ENCODE assay signal across 14 cellular contexts in genomic region chr7:2512713-2513112, GRCh38. TPM values are rescaled to one million over a fixed set of nuclear protein-coding genes. Genes with fewer than 3 reads are reported as not detected.
A peak's percentile ranks its signal among the peaks of the same experiment; 100 is the strongest.
DNase-seq lines count a peak whose midpoint lies in the region; ATAC-seq and TF ChIP-seq lines count a peak whose summit lies in the region.
"Had no signal": no experiment of that assay in that cellular context is flagged by ENCODE, and none has a peak within 500 bp of the region (broad histone marks: within the 10 kb centered on the region; RNA-seq: fewer than 3 reads in every experiment).

No MANE protein-coding gene starts in this region.

- H3K4me1 ChIP-seq in OCI-LY7 (ENCODE audit: insufficient read depth, low read length, poor library complexity, severe bottlenecking) (peaks cover 50% of the 10 kb centered on the region), endodermal cell (ENCODE audit: control insufficient read depth, insufficient read depth, low read length) (peaks cover 15% of the 10 kb centered on the region), MM.1S (ENCODE audit: low read length) (peaks cover 24% of the 10 kb centered on the region)

- H3K4me3 Mint-ChIP-seq in activated T-cell treated with anti-CD3 and anti-CD28 coated beads, Interleukin-2, amount 50 U/mL, for 24 hours, result no peak overlapping the region
- H3K4me3 Mint-ChIP-seq in endodermal cell, result no peak overlapping the region
- H3K4me3 Mint-ChIP-seq in stimulated activated memory B cell treated with anti-CD40 and anti-IgM and Interleukin-4, amounts not matched to agents 10 μg/mL and 1 μg/mL and 100 μg/mL, for 72 hours, result peak overlapping the region; percentile 41

- peak overlapping the region; percentile 89 for H3K27ac Mint-ChIP-seq in activated T-cell treated with anti-CD3 and anti-CD28 coated beads, Interleukin-2, amount 50 U/mL, for 24 hours
- H3K27ac Mint-ChIP-seq in endodermal cell, result peak overlapping the region; percentile 26
- H3K27ac Mint-ChIP-seq in stimulated activated memory B cell treated with anti-CD40 and anti-IgM and Interleukin-4, amounts not matched to agents 10 μg/mL and 1 μg/mL and 100 μg/mL, for 72 hours, result peak overlapping the region; percentile 99

- H3K36me3 ChIP-seq in OCI-LY7 (ENCODE audit: insufficient read depth, low read length) (no peaks in the 10 kb centered on the region), endodermal cell (ENCODE audit: control insufficient read depth, insufficient read depth, low read length) (no peaks in the 10 kb centered on the region), MM.1S (replicated peaks; ENCODE audit: insufficient read depth, low read length) (no peaks in the 10 kb centered on the region)

- no peaks in the 10 kb centered on the region for H4K20me1 ChIP-seq in OCI-LY7 (ENCODE audit: insufficient read depth, low read length)
- H4K20me1 ChIP-seq in MM.1S (ENCODE audit: insufficient read depth, low read length), result no peaks in the 10 kb centered on the region

- intact Hi-C loops in OCI-LY7 (cut with micrococcal nuclease; ENCODE audit: unreplicated experiment), result no loop called here

- H3K9me3 ChIP-seq in OCI-LY7 (ENCODE audit: low read length), result no peaks in the 10 kb centered on the region
- no peaks in the 10 kb centered on the region for H3K9me3 ChIP-seq in endodermal cell (ENCODE audit: control insufficient read depth, low read length)
- no peaks in the 10 kb centered on the region for H3K9me3 ChIP-seq in MM.1S (replicated peaks; ENCODE audit: insufficient read depth, low read length)

- H2AFZ ChIP-seq in OCI-LY7 (ENCODE audit: low read length), result peak overlapping the region; percentile 85; the same call in 1 of the 2 replicates
- H2AFZ ChIP-seq in MM.1S (ENCODE audit: low read length), result no peak overlapping the region

- TF ChIP-seq CTCF in OCI-LY7 (conservative IDR thresholded peaks at IDR 0.05; ENCODE audit: low read length) (no peak), endodermal cell (conservative IDR thresholded peaks at IDR 0.05) (no peak), MM.1S (IDR thresholded peaks at IDR 0.05; ENCODE audit: low read length) (no peak)

- H3K4me3 ChIP-seq in OCI-LY7 (ENCODE audit: low read depth, low read length, poor library complexity, severe bottlenecking) (no peak overlapping the region), endodermal cell (ENCODE audit: low read length) (no peak overlapping the region), MM.1S (ENCODE audit: low read length) (no peak overlapping the region)
- H3K4me3 ChIP-seq: dorsolateral prefrontal cortex had no signal

- 90 to 94% methylated on average over 3 of the region's 3 CpGs for WGBS in endodermal cell (ENCODE audit: insufficient coverage in 1 of 2, insufficient read length in 1 of 2), 2 experiments

- H3K27me3 ChIP-seq in endodermal cell (ENCODE audit: control insufficient read depth, insufficient read depth, low read length, poor library complexity, severe bottlenecking) (peaks cover 3% of the 10 kb centered on the region), MM.1S (replicated peaks; ENCODE audit: insufficient read depth, low read length) (peaks cover 30% of the 10 kb centered on the region)
- H3K27me3 ChIP-seq: dorsolateral prefrontal cortex had no signal

- ATAC-seq in stimulated activated memory B cell treated with anti-CD40 and anti-IgM and Interleukin-4, amounts not matched to agents 10 μg/mL and 1 μg/mL and 100 μg/mL, for 72 hours, result no peak
- no peak for ATAC-seq in GM19452 (IDR thresholded peaks at IDR 0.05; ENCODE audit: unreplicated experiment)

- POLR2A ChIA-PET in OCI-LY7 (lab: Charles Lee), result no interaction called here

- H3K27ac ChIP-seq in OCI-LY7 (ENCODE audit: low read depth, low read length, poor library complexity, severe bottlenecking) (no peak overlapping the region), endodermal cell (ENCODE audit: low read depth, low read length) (no peak overlapping the region), MM.1S (ENCODE audit: low read length) (no peak overlapping the region)

- no peaks in the 10 kb centered on the region for H3K79me2 ChIP-seq in OCI-LY7 (ENCODE audit: insufficient read depth, low read depth, low read length)
- H3K79me2 ChIP-seq in MM.1S (ENCODE audit: low read length), result no peaks in the 10 kb centered on the region

- CTCF ChIA-PET in OCI-LY7 (lab: Charles Lee; ENCODE audit: unreplicated experiment), result interaction anchor here (0.6 kb wide), 1 partner anchor 13 kb away, joined by 5 read pairs; no protein-coding TSS in a partner anchor

- H3K9me2 ChIP-seq in OCI-LY7 (ENCODE audit: insufficient read depth, low read length) (no peaks in the 10 kb centered on the region), MM.1S (replicated peaks; ENCODE audit: insufficient read depth, low read length) (no peaks in the 10 kb centered on the region)

- H3F3A ChIP-seq in MM.1S (ENCODE audit: insufficient read depth, low read length), result peaks cover 5% of the 10 kb centered on the region; the same call in 1 of the 2 replicates

- peaks cover 62% of the 10 kb centered on the region for H3K4me1 Mint-ChIP-seq in activated T-cell treated with anti-CD3 and anti-CD28 coated beads, Interleukin-2, amount 50 U/mL, for 24 hours (ENCODE audit: low read depth)
- peaks cover 41% of the 10 kb centered on the region for H3K4me1 Mint-ChIP-seq in endodermal cell
- H3K4me1 Mint-ChIP-seq in stimulated activated memory B cell treated with anti-CD40 and anti-IgM and Interleukin-4, amounts not matched to agents 10 μg/mL and 1 μg/mL and 100 μg/mL, for 72 hours, result peaks cover 65% of the 10 kb centered on the region

- H3K27me3 Mint-ChIP-seq in activated T-cell treated with anti-CD3 and anti-CD28 coated beads, Interleukin-2, amount 50 U/mL, for 24 hours, result no peaks in the 10 kb centered on the region
- H3K27me3 Mint-ChIP-seq in endodermal cell (ENCODE audit: insufficient read depth), result peaks cover 5% of the 10 kb centered on the region
- H3K27me3 Mint-ChIP-seq in stimulated activated memory B cell treated with anti-CD40 and anti-IgM and Interleukin-4, amounts not matched to agents 10 μg/mL and 1 μg/mL and 100 μg/mL, for 72 hours, result no peaks in the 10 kb centered on the region

- H3K9ac ChIP-seq in endodermal cell (ENCODE audit: extremely low read depth, low read length, poor library complexity, severe bottlenecking) (no peak overlapping the region), MM.1S (ENCODE audit: low read length) (no peak overlapping the region)

- H3K36me3 Mint-ChIP-seq in activated T-cell treated with anti-CD3 and anti-CD28 coated beads, Interleukin-2, amount 50 U/mL, for 24 hours (ENCODE audit: low read depth), result no peaks in the 10 kb centered on the region
- no peaks in the 10 kb centered on the region for H3K36me3 Mint-ChIP-seq in endodermal cell (ENCODE audit: low read depth)
- no peaks in the 10 kb centered on the region for H3K36me3 Mint-ChIP-seq in stimulated activated memory B cell treated with anti-CD40 and anti-IgM and Interleukin-4, amounts not matched to agents 10 μg/mL and 1 μg/mL and 100 μg/mL, for 72 hours

- no TSS peak for BruUV-seq in OCI-LY7 (replicated peaks; lab: Mats Ljungman, UMichigan)

- H3K4me2 ChIP-seq in OCI-LY7 (ENCODE audit: low read length), result peak overlapping the region; percentile 74; the same call in 1 of the 2 replicates
- H3K4me2 ChIP-seq in MM.1S (ENCODE audit: low read depth, low read length), result no peak overlapping the region

- H3K9me3 Mint-ChIP-seq in activated T-cell treated with anti-CD3 and anti-CD28 coated beads, Interleukin-2, amount 50 U/mL, for 24 hours, result no peaks in the 10 kb centered on the region
- no peaks in the 10 kb centered on the region for H3K9me3 Mint-ChIP-seq in endodermal cell
- no peaks in the 10 kb centered on the region for H3K9me3 Mint-ChIP-seq in stimulated activated memory B cell treated with anti-CD40 and anti-IgM and Interleukin-4, amounts not matched to agents 10 μg/mL and 1 μg/mL and 100 μg/mL, for 72 hours

- DNase-seq in activated T-cell treated with anti-CD3 and anti-CD28 coated beads, Interleukin-2, amount 50 U/mL, for 24 hours, result no peak
- no peak for DNase-seq in activated T-cell treated with anti-CD3 and anti-CD28 coated beads, Interleukin-2, amount 50 U/mL, for 1 hour
- DNase-seq in OCI-LY7 (ENCODE audit: low spot score) (no peak), endodermal cell (no peak), MM.1S (no peak), NCI-H345 (lab: John Stamatoyannopoulos, UW) (no peak)
- DNase-seq: GDM1; HCEC 1CT; stimulated activated CD4-positive, alpha-beta T cell treated with anti-CD3 and anti-CD28 coated beads, Interleukin-2, amount 100 ng/mL, for 24 hours had no signal

RNA-seq across cellular contexts. Expression of gene LFNG, which starts 6.9 kb away (rescaled TPM):
- 1.2 and 2.3 TPM in 2 replicates for total RNA-seq in OCI-LY7 (2014; rRNA removed; shearing (Covaris generic))
- total RNA-seq in OCI-LY7 (2022) (1.2 and 2.1 TPM in 2 replicates), endodermal cell (10 to 100 TPM; 16.0 to 47.2 TPM)
- polyA plus RNA-seq in endodermal cell (2013, experiment 1 of 2), result 54.6 TPM
- polyA plus RNA-seq in endodermal cell (2013, experiment 2 of 2), result 43.4 TPM

RNA-seq across cellular contexts. Expression of gene GRIFIN, which starts 36.5 kb away (rescaled TPM):
- not detected in 2 replicates for total RNA-seq in OCI-LY7 (2014; rRNA removed; shearing (Covaris generic))
- total RNA-seq in OCI-LY7 (2022), result not detected in 2 replicates
- not detected for total RNA-seq in endodermal cell
- polyA plus RNA-seq in endodermal cell (2013, experiment 1 of 2), result not detected
- not detected for polyA plus RNA-seq in endodermal cell (2013, experiment 2 of 2)
- total RNA-seq: activated CD8-positive, alpha-beta memory T cell treated with anti-CD3 and anti-CD28 coated beads for 36 hours; dorsolateral prefrontal cortex; MCF 10A had no signal

RNA-seq across cellular contexts. Expression of gene BRAT1, which starts 42.6 kb away (rescaled TPM):
- total RNA-seq in OCI-LY7 (2014; rRNA removed; shearing (Covaris generic)), result 50.8 and 52.0 TPM in 2 replicates
- total RNA-seq in OCI-LY7 (2022), result 42.2 and 44.7 TPM in 2 replicates
- total RNA-seq in endodermal cell, result 10 to 100 TPM; 42.1 to 42.7 TPM
- 46.3 TPM for polyA plus RNA-seq in endodermal cell (2013, experiment 1 of 2)
- 42.2 TPM for polyA plus RNA-seq in endodermal cell (2013, experiment 2 of 2)

RNA-seq across cellular contexts. Expression of gene IQCE, which starts 46.1 kb away (rescaled TPM):
- total RNA-seq in OCI-LY7 (2014; rRNA removed; shearing (Covaris generic)), result 3.9 and 6.6 TPM in 2 replicates
- total RNA-seq in OCI-LY7 (2022) (6.2 and 8.6 TPM in 2 replicates), endodermal cell (10 to 100 TPM; 15.4 to 20.8 TPM)
- polyA plus RNA-seq in endodermal cell (2013, experiment 1 of 2), result 15.7 TPM
- polyA plus RNA-seq in endodermal cell (2013, experiment 2 of 2), result 13.5 TPM

Comparison
In these comparisons a context has a peak if more than half of its experiments do, and no peak if none do; other contexts are left out.
1. H3K27ac Mint-ChIP-seq: peak in every context shown above with its lines; median percentile 99 in stimulated activated memory B cell treated with anti-CD40 and anti-IgM and Interleukin-4, amounts not matched to agents 10 μg/mL and 1 μg/mL and 100 μg/mL, for 72 hours; 89 in activated T-cell treated with anti-CD3 and anti-CD28 coated beads, Interleukin-2, amount 50 U/mL, for 24 hours; 26 in endodermal cell.
2. RNA of gene LFNG, which starts 6.9 kb away (total RNA-seq): 16.0 to 47.2 TPM in endodermal cell; 1.2 to 2.3 TPM in OCI-LY7; every median in the first group is over 4 times any median in the second.